ENCODE assay signal across 8 cellular contexts in the genomic region with DNA sequence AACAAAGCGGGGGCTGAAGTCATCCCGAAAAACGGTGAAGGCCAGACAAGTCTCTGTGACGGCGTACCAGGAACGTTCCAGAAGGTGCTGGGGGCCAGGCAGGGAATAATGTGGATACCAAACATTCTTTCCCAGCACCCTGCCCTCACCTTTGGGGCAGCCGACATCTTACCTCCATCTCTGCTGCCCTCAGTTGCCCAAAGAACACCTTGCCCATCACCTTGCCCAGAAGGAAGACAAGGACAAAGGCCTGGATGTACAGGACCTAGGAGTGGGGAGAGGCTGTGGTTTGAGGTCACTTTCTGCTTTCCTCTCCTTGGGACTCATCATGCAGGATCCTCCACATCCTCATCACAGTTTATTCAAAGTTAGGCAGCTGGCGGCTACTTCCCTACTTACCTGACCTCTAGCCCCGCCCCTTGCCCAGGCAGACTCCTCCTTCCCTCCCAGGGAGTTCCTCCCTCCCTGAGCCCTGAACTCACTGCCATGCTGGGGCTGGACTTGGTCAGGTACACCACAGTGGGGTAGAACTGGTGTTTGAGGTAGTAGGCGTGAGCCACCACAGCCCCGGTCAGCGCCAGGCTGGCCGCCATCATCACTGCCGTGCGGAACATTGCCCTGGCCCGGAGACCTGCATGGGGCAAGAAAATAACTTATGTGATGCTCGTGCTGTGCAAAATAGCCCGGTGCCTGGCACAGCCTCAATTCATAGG. TPM values are rescaled to one million over a fixed set of nuclear protein-coding genes. Genes with fewer than 3 reads are reported as not detected.
DNase-seq lines count a peak whose midpoint lies in the region; ATAC-seq, FAIRE-seq and TF ChIP-seq lines count a peak whose summit lies in the region.

No MANE protein-coding gene starts in this region.

- H3K36me3 ChIP-seq in keratinocyte (ENCODE audit: control insufficient read depth in 2 of 2, extremely low read depth in 1 of 2, insufficient read depth in 2 of 2, low read length in 2 of 2), result peaks cover 32 to 41% of the 10 kb centered on the region in 2 experiments

- H2AFZ ChIP-seq in keratinocyte (ENCODE audit: control insufficient read depth, low read length), result no peak overlapping the region

- peak overlapping the region; percentile 100 for H3K9ac ChIP-seq in keratinocyte (ENCODE audit: control insufficient read depth, extremely low read depth, insufficient read depth, low read length)

- in situ Hi-C loops in astrocyte of the cerebellum (cut with HindIII; ENCODE audit: low sequenced_read_pairs), result no loop called here

- H3K4me3 ChIP-seq in astrocyte of the cerebellum (ENCODE audit: low read depth, low read length) (peak overlapping the region; percentile 78), keratinocyte (ENCODE audit: control insufficient read depth in 2 of 3, extremely low read depth in 1 of 3, insufficient read depth in 2 of 3, low read depth in 1 of 3, low read length in 3 of 3) (peak overlapping the region; percentile 82 to 97 (median 90))

- peak; percentile 58 for FAIRE-seq in keratinocyte (lab: Jason Lieb, UNC)

- dilution Hi-C loops in keratinocyte (cut with MboI; ENCODE audit: extremely low pct_ligation_motif_present, low sequenced_read_pairs), result no loop called here

- H3K4me1 ChIP-seq in keratinocyte (ENCODE audit: control insufficient read depth, extremely low read depth, insufficient read depth, low read length), result peaks cover 20% of the 10 kb centered on the region

- peaks cover 32% of the 10 kb centered on the region for H3K79me2 ChIP-seq in keratinocyte (ENCODE audit: control insufficient read depth, insufficient read depth, low read length)

- H3K9me1 ChIP-seq in keratinocyte (ENCODE audit: control insufficient read depth, extremely low read depth, insufficient read depth, low read length), result no peaks in the 10 kb centered on the region

- H3K27ac ChIP-seq in keratinocyte (ENCODE audit: control insufficient read depth, insufficient read depth, low read length), result peak overlapping the region; percentile 100

- H3K4me2 ChIP-seq in keratinocyte (ENCODE audit: control insufficient read depth, extremely low read depth, insufficient read depth, low read depth, low read length), result peak overlapping the region; percentile 99

- DNase-seq in NCI-H82 (lab: John Stamatoyannopoulos, UW), result peak; percentile 24
- DNase-seq in NCI-H82 treated with DMSO at 0.1 percent for 48 hours (lab: John Stamatoyannopoulos, UW; ENCODE audit: unreplicated experiment), result no peak
- DNase-seq in NOMO-1 treated with dmso at 0.1 percent for 144 hours (lab: John Stamatoyannopoulos, UW; ENCODE audit: unreplicated experiment), result peak; percentile 72
- DNase-seq in astrocyte of the cerebellum (ENCODE audit: low read depth), result no peak
- peak; percentile 48 for DNase-seq in keratinocyte (ENCODE audit: low read depth, low spot score)
- peak; percentile 49 to 62 for DNase-seq in stimulated activated CD4-positive, alpha-beta T cell treated with anti-CD3 and anti-CD28 coated beads, Interleukin-4, amount 100 ng/mL, for 4 hours
- no peak for DNase-seq in inferior parietal cortex (ENCODE audit: extremely low spot score)

- H4K20me1 ChIP-seq in keratinocyte (ENCODE audit: control insufficient read depth, extremely low read depth, insufficient read depth, low read length), result peaks cover 8% of the 10 kb centered on the region

- H3K27me3 ChIP-seq in keratinocyte (ENCODE audit: control insufficient read depth, extremely low read depth, insufficient read depth, low read length), result no peaks in the 10 kb centered on the region

- no peaks in the 10 kb centered on the region for H3K9me3 ChIP-seq in keratinocyte (ENCODE audit: control insufficient read depth, low read depth, low read length)

- ATAC-seq in GM19397 (IDR thresholded peaks at IDR 0.05; ENCODE audit: unreplicated experiment), result no peak

- no peak for TF ChIP-seq CTCF in astrocyte of the cerebellum (IDR thresholded peaks at IDR 0.05; ENCODE audit: low read depth, low read length, missing control alignments)
- TF ChIP-seq CTCF in keratinocyte (optimal IDR thresholded peaks at IDR 0.05 in 1 of 3, IDR thresholded peaks at IDR 0.05 in 1 of 3, conservative IDR thresholded peaks at IDR 0.05 in 1 of 3; ENCODE audit: extremely low read depth in 1 of 3, insufficient read depth in 2 of 3, low read length in 3 of 3), result no peak

RNA-seq across cellular contexts. Expression of a gene that starts 1.2 kb away (rescaled TPM):
- 10.0 to 25.4 TPM (median 10.8 TPM) in 3 replicates for polyA plus RNA-seq in keratinocyte
- polyA plus RNA-seq in keratinocyte (2011; ENCODE audit: low read depth), result 3.9 TPM
- polyA plus RNA-seq in keratinocyte (2011; cell fraction: cytosol; rRNA removed), result 10.7 and 14.1 TPM in 2 replicates
- 100 and 132 TPM in 2 replicates for polyA plus RNA-seq in keratinocyte (2011; cell fraction: nucleus; rRNA removed)
- 23.3 and 29.0 TPM in 2 replicates for polyA plus RNA-seq in keratinocyte (2012; ENCODE audit: low replicate concordance)
- 49.9 to 172 TPM (median 57.6 TPM) in 3 replicates for polyA minus RNA-seq in keratinocyte
- 28.6 TPM for polyA minus RNA-seq in keratinocyte (2011; cell fraction: cytosol; rRNA and poly(A)+ RNA removed)
- polyA minus RNA-seq in keratinocyte (2011; cell fraction: nucleus; rRNA and poly(A)+ RNA removed), result 49.6 and 75.6 TPM in 2 replicates

RNA-seq across cellular contexts. Expression of a gene that starts 11.0 kb away (rescaled TPM):
- 46.3 to 67.7 TPM (median 49.6 TPM) in 3 replicates for polyA plus RNA-seq in keratinocyte
- polyA plus RNA-seq in keratinocyte (2011; ENCODE audit: low read depth), result 81.9 TPM
- 40.9 and 46.5 TPM in 2 replicates for polyA plus RNA-seq in keratinocyte (2011; cell fraction: cytosol; rRNA removed)
- 31.2 and 35.1 TPM in 2 replicates for polyA plus RNA-seq in keratinocyte (2011; cell fraction: nucleus; rRNA removed)
- polyA plus RNA-seq in keratinocyte (2012; ENCODE audit: low replicate concordance), result 29.1 and 45.0 TPM in 2 replicates
- polyA minus RNA-seq in keratinocyte, result 26.4 to 41.9 TPM (median 36.9 TPM) in 3 replicates
- polyA minus RNA-seq in keratinocyte (2011; cell fraction: cytosol; rRNA and poly(A)+ RNA removed), result 24.7 TPM
- 12.3 and 13.3 TPM in 2 replicates for polyA minus RNA-seq in keratinocyte (2011; cell fraction: nucleus; rRNA and poly(A)+ RNA removed)

RNA-seq across cellular contexts. Expression of a gene that starts 11.2 kb away (rescaled TPM):
- polyA plus RNA-seq in keratinocyte, result 328 to 452 TPM (median 425 TPM) in 3 replicates
- 471 TPM for polyA plus RNA-seq in keratinocyte (2011; ENCODE audit: low read depth)
- 306 and 737 TPM in 2 replicates for polyA plus RNA-seq in keratinocyte (2011; cell fraction: cytosol; rRNA removed)
- 225 and 268 TPM in 2 replicates for polyA plus RNA-seq in keratinocyte (2011; cell fraction: nucleus; rRNA removed)
- 874 and 1,191 TPM in 2 replicates for polyA plus RNA-seq in keratinocyte (2012; ENCODE audit: low replicate concordance)
- polyA minus RNA-seq in keratinocyte, result 109 to 156 TPM (median 109 TPM) in 3 replicates
- 470 TPM for polyA minus RNA-seq in keratinocyte (2011; cell fraction: cytosol; rRNA and poly(A)+ RNA removed)
- polyA minus RNA-seq in keratinocyte (2011; cell fraction: nucleus; rRNA and poly(A)+ RNA removed), result 78.3 and 89.3 TPM in 2 replicates

RNA-seq across cellular contexts. Expression of a gene that starts 15.6 kb away (rescaled TPM):
- 2.6 to 6.6 TPM (median 3.4 TPM) in 3 replicates for polyA plus RNA-seq in keratinocyte
- polyA plus RNA-seq in keratinocyte (2011; ENCODE audit: low read depth), result 2.2 TPM
- 1.5 and 6.6 TPM in 2 replicates for polyA plus RNA-seq in keratinocyte (2011; cell fraction: cytosol; rRNA removed)
- polyA plus RNA-seq in keratinocyte (2011; cell fraction: nucleus; rRNA removed), result 2.3 and 4.0 TPM in 2 replicates
- 7.5 and 11.2 TPM in 2 replicates for polyA plus RNA-seq in keratinocyte (2012; ENCODE audit: low replicate concordance)
- 1.2 to 1.6 TPM (median 1.4 TPM) in 3 replicates for polyA minus RNA-seq in keratinocyte
- 22.6 TPM for polyA minus RNA-seq in keratinocyte (2011; cell fraction: cytosol; rRNA and poly(A)+ RNA removed)
- polyA minus RNA-seq in keratinocyte (2011; cell fraction: nucleus; rRNA and poly(A)+ RNA removed), result 2.9 and 4.1 TPM in 2 replicates

RNA-seq across cellular contexts. Expression of a gene that starts 21.5 kb away (rescaled TPM):
- 9.7 to 12.6 TPM (median 10.7 TPM) in 3 replicates for polyA plus RNA-seq in keratinocyte
- 52.1 TPM for polyA plus RNA-seq in keratinocyte (2011; ENCODE audit: low read depth)
- 8.3 and 10.2 TPM in 2 replicates for polyA plus RNA-seq in keratinocyte (2011; cell fraction: cytosol; rRNA removed)
- 14.3 and 15.5 TPM in 2 replicates for polyA plus RNA-seq in keratinocyte (2011; cell fraction: nucleus; rRNA removed)
- 11.1 and 76.6 TPM in 2 replicates for polyA plus RNA-seq in keratinocyte (2012; ENCODE audit: low replicate concordance)
- 15.1 to 69.8 TPM (median 15.7 TPM) in 3 replicates for polyA minus RNA-seq in keratinocyte
- polyA minus RNA-seq in keratinocyte (2011; cell fraction: cytosol; rRNA and poly(A)+ RNA removed), result 9.0 TPM
- 10.4 and 10.5 TPM in 2 replicates for polyA minus RNA-seq in keratinocyte (2011; cell fraction: nucleus; rRNA and poly(A)+ RNA removed)

Comparison
In these comparisons a context has a peak if more than half of its experiments do, and no peak if none do; other contexts are left out.
1. DNase-seq: peak in NCI-H82 (single experiment), NOMO-1 treated with dmso at 0.1 percent for 144 hours (single experiment), keratinocyte (single experiment) and stimulated activated CD4-positive, alpha-beta T cell treated with anti-CD3 and anti-CD28 coated beads, Interleukin-4, amount 100 ng/mL, for 4 hours (2 of 2); none in NCI-H82 treated with DMSO at 0.1 percent for 48 hours (single experiment), astrocyte of the cerebellum (single experiment) and inferior parietal cortex (single experiment).